8 cellular contexts compared by ENCODE assay signal in the genomic region with DNA sequence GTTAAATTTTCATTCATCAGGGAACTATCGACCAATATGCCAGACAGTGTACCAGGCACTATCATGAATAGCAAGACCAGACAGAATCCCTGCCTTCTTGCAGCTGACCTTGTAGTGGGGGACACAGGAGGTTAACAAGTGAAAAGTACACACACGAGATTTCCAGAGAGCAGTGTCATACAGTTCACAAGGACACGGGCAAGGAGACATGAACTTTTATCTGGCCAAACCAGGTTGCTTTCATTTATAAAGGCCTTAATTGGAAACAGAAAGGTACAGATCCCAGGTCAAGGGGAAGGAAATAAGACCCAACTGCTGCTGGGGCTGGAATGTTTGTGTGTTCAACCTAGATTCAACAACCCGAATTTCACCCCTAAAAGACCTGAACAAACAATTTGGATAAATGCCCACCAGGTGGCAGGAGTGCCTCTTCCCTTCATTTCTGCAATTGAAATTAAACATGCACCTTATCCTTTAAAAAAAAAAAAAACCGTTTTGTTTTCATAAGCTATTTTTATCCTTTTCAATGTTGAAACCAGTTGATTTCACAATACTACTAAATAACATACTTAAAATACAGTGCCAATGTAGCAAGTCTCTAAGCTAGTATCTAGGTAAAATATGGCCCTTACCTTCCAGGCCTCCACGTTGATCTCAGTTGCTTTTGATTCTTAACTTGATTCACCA.
DNase-seq lines count a peak whose midpoint lies in the region; ATAC-seq and TF ChIP-seq lines count a peak whose summit lies in the region.

No MANE protein-coding gene starts in this region.

- DNase-seq in ELR (ENCODE audit: low read depth), result peak; percentile 62
- peak; percentile 67 for DNase-seq in iris pigment epithelial cell (ENCODE audit: low read depth)
- DNase-seq in stimulated activated CD4-positive, alpha-beta T cell treated with anti-CD3 and anti-CD28 coated beads, Interleukin-1b, Interleukin-23, amount 100 ng/mL, for 48 hours, result peak; percentile 40

- H3K36me3 Mint-ChIP-seq in brain, result no peaks in the 10 kb centered on the region

- peaks cover 0 to 5% (median 0%) of the 10 kb centered on the region in 5 experiments for H3K9me3 Mint-ChIP-seq in brain

- peak overlapping the region in 1 of 5 experiments; percentile 26 for H3K27ac Mint-ChIP-seq in brain

- ATAC-seq in SK-N-SH treated with all-trans-retinoic acid at 6 μM for 48 hours, result peak; percentile 55
- ATAC-seq in HG03571 (IDR thresholded peaks at IDR 0.05; ENCODE audit: unreplicated experiment), result no peak
- no peak for ATAC-seq in HG03196 (IDR thresholded peaks at IDR 0.05; ENCODE audit: unreplicated experiment)

- TF ChIP-seq CTCF in LNCAP (IDR thresholded peaks at IDR 0.05), result peak; percentile 70
- TF ChIP-seq CTCF in brain (conservative IDR thresholded peaks at IDR 0.05), result peak; percentile 86 to 91

- peaks cover 4% of the 10 kb centered on the region for H3K27me3 Mint-ChIP-seq in brain

- peaks cover 4% of the 10 kb centered on the region for H3K4me1 Mint-ChIP-seq in brain

- H3K4me3 Mint-ChIP-seq in brain, result no peak overlapping the region

TF ChIP-seq in SK-N-SH treated with all-trans-retinoic acid at 6 μM for 48 hours, 23 proteins besides CTCF, POLR2A, EP300 and RAD21:
- TF ChIP-seq ESRRG (CRISPR knock-in tag; IDR thresholded peaks at IDR 0.05) (no peak), TOX (CRISPR knock-in tag; IDR thresholded peaks at IDR 0.05; ENCODE audit: borderline replicate concordance) (no peak), SNAI2 (CRISPR knock-in tag; IDR thresholded peaks at IDR 0.05) (no peak), GLIS3 (CRISPR knock-in tag; IDR thresholded peaks at IDR 0.05) (no peak), PPARA (CRISPR knock-in tag; IDR thresholded peaks at IDR 0.05; ENCODE audit: borderline replicate concordance) (no peak), ZC3H10 (CRISPR knock-in tag; IDR thresholded peaks at IDR 0.05) (no peak), ZFP30 (CRISPR knock-in tag; IDR thresholded peaks at IDR 0.05) (no peak), CSDC2 (CRISPR knock-in tag; IDR thresholded peaks at IDR 0.05) (no peak), RARB (CRISPR knock-in tag; IDR thresholded peaks at IDR 0.05) (no peak), ZNF8 (CRISPR knock-in tag; IDR thresholded peaks at IDR 0.05) (no peak), OSR1 (CRISPR knock-in tag; IDR thresholded peaks at IDR 0.05) (no peak), ZNF70 (CRISPR knock-in tag; IDR thresholded peaks at IDR 0.05) (no peak), BACH2 (CRISPR knock-in tag; IDR thresholded peaks at IDR 0.05; ENCODE audit: borderline replicate concordance) (no peak), ZFP3 (CRISPR knock-in tag; IDR thresholded peaks at IDR 0.05) (no peak), ZNF565 (CRISPR knock-in tag; conservative IDR thresholded peaks at IDR 0.05; ENCODE audit: low read depth) (no peak), ARNTL (CRISPR knock-in tag; IDR thresholded peaks at IDR 0.05; ENCODE audit: borderline replicate concordance, low read depth) (no peak)
- TF ChIP-seq, protein P1, sequence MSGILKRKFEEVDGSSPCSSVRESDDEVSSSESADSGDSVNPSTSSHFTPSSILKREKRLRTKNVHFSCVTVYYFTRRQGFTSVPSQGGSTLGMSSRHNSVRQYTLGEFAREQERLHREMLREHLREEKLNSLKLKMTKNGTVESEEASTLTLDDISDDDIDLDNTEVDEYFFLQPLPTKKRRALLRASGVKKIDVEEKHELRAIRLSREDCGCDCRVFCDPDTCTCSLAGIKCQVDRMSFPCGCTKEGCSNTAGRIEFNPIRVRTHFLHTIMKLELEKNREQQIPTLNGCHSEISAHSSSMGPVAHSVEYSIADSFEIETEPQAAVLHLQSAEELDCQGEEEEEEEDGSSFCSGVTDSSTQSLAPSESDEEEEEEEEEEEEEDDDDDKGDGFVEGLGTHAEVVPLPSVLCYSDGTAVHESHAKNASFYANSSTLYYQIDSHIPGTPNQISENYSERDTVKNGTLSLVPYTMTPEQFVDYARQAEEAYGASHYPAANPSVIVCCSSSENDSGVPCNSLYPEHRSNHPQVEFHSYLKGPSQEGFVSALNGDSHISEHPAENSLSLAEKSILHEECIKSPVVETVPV (CRISPR knock-in tag; IDR thresholded peaks at IDR 0.05), result no peak
- TF ChIP-seq, protein P2, sequence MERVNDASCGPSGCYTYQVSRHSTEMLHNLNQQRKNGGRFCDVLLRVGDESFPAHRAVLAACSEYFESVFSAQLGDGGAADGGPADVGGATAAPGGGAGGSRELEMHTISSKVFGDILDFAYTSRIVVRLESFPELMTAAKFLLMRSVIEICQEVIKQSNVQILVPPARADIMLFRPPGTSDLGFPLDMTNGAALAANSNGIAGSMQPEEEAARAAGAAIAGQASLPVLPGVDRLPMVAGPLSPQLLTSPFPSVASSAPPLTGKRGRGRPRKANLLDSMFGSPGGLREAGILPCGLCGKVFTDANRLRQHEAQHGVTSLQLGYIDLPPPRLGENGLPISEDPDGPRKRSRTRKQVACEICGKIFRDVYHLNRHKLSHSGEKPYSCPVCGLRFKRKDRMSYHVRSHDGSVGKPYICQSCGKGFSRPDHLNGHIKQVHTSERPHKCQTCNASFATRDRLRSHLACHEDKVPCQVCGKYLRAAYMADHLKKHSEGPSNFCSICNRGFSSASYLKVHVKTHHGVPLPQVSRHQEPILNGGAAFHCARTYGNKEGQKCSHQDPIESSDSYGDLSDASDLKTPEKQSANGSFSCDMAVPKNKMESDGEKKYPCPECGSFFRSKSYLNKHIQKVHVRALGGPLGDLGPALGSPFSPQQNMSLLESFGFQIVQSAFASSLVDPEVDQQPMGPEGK (CRISPR knock-in tag; IDR thresholded peaks at IDR 0.05; ENCODE audit: borderline replicate concordance), result no peak
- TF ChIP-seq, protein P3, sequence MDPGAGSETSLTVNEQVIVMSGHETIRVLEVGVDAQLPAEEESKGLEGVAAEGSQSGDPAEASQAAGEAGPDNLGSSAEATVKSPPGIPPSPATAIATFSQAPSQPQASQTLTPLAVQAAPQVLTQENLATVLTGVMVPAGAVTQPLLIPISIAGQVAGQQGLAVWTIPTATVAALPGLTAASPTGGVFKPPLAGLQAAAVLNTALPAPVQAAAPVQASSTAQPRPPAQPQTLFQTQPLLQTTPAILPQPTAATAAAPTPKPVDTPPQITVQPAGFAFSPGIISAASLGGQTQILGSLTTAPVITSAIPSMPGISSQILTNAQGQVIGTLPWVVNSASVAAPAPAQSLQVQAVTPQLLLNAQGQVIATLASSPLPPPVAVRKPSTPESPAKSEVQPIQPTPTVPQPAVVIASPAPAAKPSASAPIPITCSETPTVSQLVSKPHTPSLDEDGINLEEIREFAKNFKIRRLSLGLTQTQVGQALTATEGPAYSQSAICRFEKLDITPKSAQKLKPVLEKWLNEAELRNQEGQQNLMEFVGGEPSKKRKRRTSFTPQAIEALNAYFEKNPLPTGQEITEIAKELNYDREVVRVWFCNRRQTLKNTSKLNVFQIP (CRISPR knock-in tag; IDR thresholded peaks at IDR 0.05; ENCODE audit: borderline replicate concordance, low read depth), result no peak
- TF ChIP-seq, protein P4, sequence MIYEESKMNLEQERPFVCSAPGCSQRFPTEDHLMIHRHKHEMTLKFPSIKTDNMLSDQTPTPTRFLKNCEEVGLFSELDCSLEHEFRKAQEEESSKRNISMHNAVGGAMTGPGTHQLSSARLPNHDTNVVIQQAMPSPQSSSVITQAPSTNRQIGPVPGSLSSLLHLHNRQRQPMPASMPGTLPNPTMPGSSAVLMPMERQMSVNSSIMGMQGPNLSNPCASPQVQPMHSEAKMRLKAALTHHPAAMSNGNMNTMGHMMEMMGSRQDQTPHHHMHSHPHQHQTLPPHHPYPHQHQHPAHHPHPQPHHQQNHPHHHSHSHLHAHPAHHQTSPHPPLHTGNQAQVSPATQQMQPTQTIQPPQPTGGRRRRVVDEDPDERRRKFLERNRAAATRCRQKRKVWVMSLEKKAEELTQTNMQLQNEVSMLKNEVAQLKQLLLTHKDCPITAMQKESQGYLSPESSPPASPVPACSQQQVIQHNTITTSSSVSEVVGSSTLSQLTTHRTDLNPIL (CRISPR knock-in tag; IDR thresholded peaks at IDR 0.05; ENCODE audit: low read depth), result no peak
TF ChIP-seq in SK-N-SH treated with all-trans-retinoic acid at 6 μM for 48 hours: peak in this region for 0.
